21 cellular contexts compared by ENCODE assay signal in genomic region chr1:239353536-239353935, GRCh38. TPM values are rescaled to one million over a fixed set of nuclear protein-coding genes. Genes with fewer than 3 reads are reported as not detected.
"Had no signal": no experiment of that assay in that cellular context is flagged by ENCODE, and none has a peak within 500 bp of the region (broad histone marks: within the 10 kb centered on the region; RNA-seq: fewer than 3 reads in every experiment).

No MANE protein-coding gene starts in this region.

- ATAC-seq: activated CD8-positive, alpha-beta T cell treated with anti-CD3 and anti-CD28 coated beads, Interleukin-2, amount 10 ng/mL, durations not matched to agents 7 days and 5 days; left lung; stimulated activated naive CD8-positive, alpha-beta T cell treated with anti-CD3 and anti-CD28 coated beads, Interleukin-15, Interleukin-2, amounts not matched to agents 100 U/mL and 50 U/mL, for 24 hours had no signal

- H3K27me3 ChIP-seq: left lung, neural progenitor cell, suprapubic skin had no signal

- H2AFZ ChIP-seq: neural progenitor cell had no signal

- DNase-seq: activated CD4-positive, alpha-beta T cell treated with anti-CD3 and anti-CD28 coated beads, Interleukin-2, amount 10 ng/mL, durations not matched to agents 24 days and 14 days; activated CD8-positive, alpha-beta T cell treated with anti-CD3 and anti-CD28 coated beads, Interleukin-2, amount 10 ng/mL, durations not matched to agents 7 days and 5 days; activated naive CD4-positive, alpha-beta T cell treated with Interleukin-2 at 50 U/mL for 16 hours; activated naive CD8-positive, alpha-beta T cell treated with anti-CD3 and anti-CD28 coated beads, Interleukin-2, amount 10 ng/mL, durations not matched to agents 7 days and 5 days; activated T-cell treated with anti-CD3 and anti-CD28 coated beads, Interleukin-2, amount 50 U/mL, for 24 hours; amygdala; dorsolateral prefrontal cortex; endodermal cell; foreskin fibroblast; left lung; mammary epithelial cell; midbrain; naive B cell; stimulated activated naive CD8-positive, alpha-beta T cell treated with anti-CD3 and anti-CD28 coated beads, Interleukin-15, Interleukin-2, amounts not matched to agents 100 U/mL and 50 U/mL, for 24 hours; T1000 had no signal

- H3K27me3 Mint-ChIP-seq: activated CD4-positive, alpha-beta T cell treated with anti-CD3 and anti-CD28 coated beads, Interleukin-2, amount 10 ng/mL, durations not matched to agents 24 days and 14 days; activated naive CD8-positive, alpha-beta T cell treated with anti-CD3 and anti-CD28 coated beads, Interleukin-2, amount 10 ng/mL, durations not matched to agents 7 days and 5 days; naive B cell; type B pancreatic cell had no signal

- H3K4me3 Mint-ChIP-seq: activated CD4-positive, alpha-beta T cell treated with anti-CD3 and anti-CD28 coated beads, Interleukin-2, amount 10 ng/mL, durations not matched to agents 24 days and 14 days; activated CD8-positive, alpha-beta T cell treated with anti-CD3 and anti-CD28 coated beads, Interleukin-2, amount 10 ng/mL, durations not matched to agents 7 days and 5 days; activated naive CD8-positive, alpha-beta T cell treated with anti-CD3 and anti-CD28 coated beads, Interleukin-2, amount 10 ng/mL, durations not matched to agents 7 days and 5 days; activated T-cell treated with anti-CD3 and anti-CD28 coated beads, Interleukin-2, amount 50 U/mL, for 24 hours; endodermal cell; naive B cell; neural progenitor cell; type B pancreatic cell had no signal

- H3K4me1 ChIP-seq: left lung, neural progenitor cell, suprapubic skin had no signal

- H3K4me3 ChIP-seq: dorsolateral prefrontal cortex, left lung, neural progenitor cell, suprapubic skin had no signal

- H3K4me1 Mint-ChIP-seq: activated CD4-positive, alpha-beta T cell treated with anti-CD3 and anti-CD28 coated beads, Interleukin-2, amount 10 ng/mL, durations not matched to agents 24 days and 14 days; activated naive CD8-positive, alpha-beta T cell treated with anti-CD3 and anti-CD28 coated beads, Interleukin-2, amount 10 ng/mL, durations not matched to agents 7 days and 5 days; endodermal cell; naive B cell; neural progenitor cell had no signal

- H3K27ac Mint-ChIP-seq: activated CD4-positive, alpha-beta T cell treated with anti-CD3 and anti-CD28 coated beads, Interleukin-2, amount 10 ng/mL, durations not matched to agents 24 days and 14 days; activated CD8-positive, alpha-beta T cell treated with anti-CD3 and anti-CD28 coated beads, Interleukin-2, amount 10 ng/mL, durations not matched to agents 7 days and 5 days; activated naive CD8-positive, alpha-beta T cell treated with anti-CD3 and anti-CD28 coated beads, Interleukin-2, amount 10 ng/mL, durations not matched to agents 7 days and 5 days; activated T-cell treated with anti-CD3 and anti-CD28 coated beads, Interleukin-2, amount 50 U/mL, for 24 hours; activated T-helper 2 cell treated with anti-CD3 and anti-CD28 coated beads, Interferon-gamma antibody, Interleukin-2, Interleukin-4, amounts not matched to agents 10 μg/mL and 5 μg/mL and 100 μg/mL, durations not matched to agents 14 hours and 24 hours and 36 hours; endodermal cell; naive B cell; neural progenitor cell; type B pancreatic cell had no signal

- H3K4me2 ChIP-seq: neural progenitor cell had no signal

- H3K36me3 ChIP-seq: left lung, neural progenitor cell, suprapubic skin had no signal

- H3K9me3 Mint-ChIP-seq: activated CD4-positive, alpha-beta T cell treated with anti-CD3 and anti-CD28 coated beads, Interleukin-2, amount 10 ng/mL, durations not matched to agents 24 days and 14 days; activated naive CD8-positive, alpha-beta T cell treated with anti-CD3 and anti-CD28 coated beads, Interleukin-2, amount 10 ng/mL, durations not matched to agents 7 days and 5 days; activated T-cell treated with anti-CD3 and anti-CD28 coated beads, Interleukin-2, amount 50 U/mL, for 24 hours; activated T-helper 2 cell treated with anti-CD3 and anti-CD28 coated beads, Interferon-gamma antibody, Interleukin-2, Interleukin-4, amounts not matched to agents 10 μg/mL and 5 μg/mL and 100 μg/mL, durations not matched to agents 14 hours and 24 hours and 36 hours; endodermal cell; neural progenitor cell; type B pancreatic cell had no signal

- H3K27ac ChIP-seq: dorsolateral prefrontal cortex, epithelial cell of prostate, left lung, neural progenitor cell, suprapubic skin had no signal

- H3K36me3 Mint-ChIP-seq: activated naive CD8-positive, alpha-beta T cell treated with anti-CD3 and anti-CD28 coated beads, Interleukin-2, amount 10 ng/mL, durations not matched to agents 7 days and 5 days; naive B cell; neural progenitor cell; type B pancreatic cell had no signal

RNA-seq across cellular contexts. Expression of gene CHRM3, which starts 32.8 kb away (rescaled TPM):
- total RNA-seq: activated CD4-positive, alpha-beta T cell treated with anti-CD3 and anti-CD28 coated beads, Interleukin-2, amount 10 ng/mL, durations not matched to agents 24 days and 14 days; activated CD8-positive, alpha-beta T cell treated with anti-CD3 and anti-CD28 coated beads, Interleukin-2, amount 10 ng/mL, durations not matched to agents 7 days and 5 days; activated T-helper 2 cell treated with anti-CD3 and anti-CD28 coated beads, Interferon-gamma antibody, Interleukin-2, Interleukin-4, amounts not matched to agents 10 μg/mL and 5 μg/mL and 100 μg/mL, durations not matched to agents 14 hours and 24 hours and 36 hours; T-helper 1 cell treated with Interleukin-12 subunit alpha and Interleukin-12 subunit beta and Interleukin-4 antibody, amounts not matched to agents 30 ng/mL and 1 ng/mL, for 36 hours had no signal
